Comparison of ENCODE assay signal across 9 cellular contexts in genomic region chr12:119594772-119595445, GRCh38. TPM values are rescaled to one million over a fixed set of nuclear protein-coding genes. Genes with fewer than 3 reads are reported as not detected.
DNase-seq lines count a peak whose midpoint lies in the region; ATAC-seq and TF ChIP-seq lines count a peak whose summit lies in the region.
"Had no signal": no experiment of that assay in that cellular context is flagged by ENCODE, and none has a peak within 500 bp of the region (broad histone marks: within the 10 kb centered on the region; RNA-seq: fewer than 3 reads in every experiment).

No MANE protein-coding gene starts in this region.

- no peak overlapping the region for H2BK15ac ChIP-seq in IMR-90 (ENCODE audit: low read depth, low read length)

- H3K4me1 ChIP-seq in IMR-90 (ENCODE audit: control insufficient read depth, insufficient read depth, low read length), result no peaks in the 10 kb centered on the region

- peaks cover 6% of the 10 kb centered on the region for H3K27me3 ChIP-seq in IMR-90 (ENCODE audit: control insufficient read depth, insufficient read depth, low read length)

- no peak overlapping the region for H3K9ac ChIP-seq in IMR-90 (ENCODE audit: low read depth, low read length)

- BruUV-seq in IMR-90 (replicated peaks; lab: Mats Ljungman, UMichigan), result no TSS peak

- H3K9me3 ChIP-seq in IMR-90 (ENCODE audit: control insufficient read depth, insufficient read depth, low read length), result no peaks in the 10 kb centered on the region

- TF ChIP-seq CTCF in IMR-90 (conservative IDR thresholded peaks at IDR 0.05; ENCODE audit: low read depth, low read length), result no peak
- no peak for TF ChIP-seq CTCF in choroid plexus epithelial cell (conservative IDR thresholded peaks at IDR 0.05; ENCODE audit: low read depth, low read length)

- peaks cover 87% of the 10 kb centered on the region for H3K27me3 Mint-ChIP-seq in stimulated activated naive CD8-positive, alpha-beta T cell treated with anti-CD3 and anti-CD28 coated beads, Interleukin-15, amount 100 ng/mL, for 72 hours

- no peak overlapping the region for H2AK5ac ChIP-seq in IMR-90 (ENCODE audit: low read depth, low read length)

- H3K36me3 ChIP-seq in IMR-90 (ENCODE audit: control insufficient read depth, insufficient read depth, low read length), result no peaks in the 10 kb centered on the region

- H3K9me1 ChIP-seq in IMR-90 (ENCODE audit: insufficient read depth, low read length), result no peaks in the 10 kb centered on the region

- no peak overlapping the region for H3K14ac ChIP-seq in IMR-90 (replicated peaks; ENCODE audit: low read depth, low read length)

- DNase-seq in IMR-90, result no peak
- no peak for DNase-seq in choroid plexus epithelial cell (ENCODE audit: low read depth)
- DNase-seq in left lobe of liver (ENCODE audit: low spot score), result peak; percentile 66
- no peak for DNase-seq in stimulated activated naive CD8-positive, alpha-beta T cell treated with anti-CD3 and anti-CD28 coated beads, Interleukin-15, amount 100 ng/mL, for 72 hours
- DNase-seq in GDM1 (lab: John Stamatoyannopoulos, UW), result no peak
- DNase-seq in NCI-H128 (lab: John Stamatoyannopoulos, UW; ENCODE audit: unreplicated experiment), result no peak
- DNase-seq in NCI-H2081 (lab: John Stamatoyannopoulos, UW), result no peak
- DNase-seq: NCI-H1694 treated with DMSO at 0.1 percent for 48 hours had no signal

- no peak overlapping the region for H2BK5ac ChIP-seq in IMR-90 (ENCODE audit: low read depth, low read length, poor library complexity, severe bottlenecking)

- H4K20me1 ChIP-seq in IMR-90 (ENCODE audit: insufficient read depth, low read length), result no peaks in the 10 kb centered on the region

- peak overlapping the region; percentile 24 to 56 for H3K4me3 Mint-ChIP-seq in stimulated activated naive CD8-positive, alpha-beta T cell treated with anti-CD3 and anti-CD28 coated beads, Interleukin-15, amount 100 ng/mL, for 72 hours

- TF ChIP-seq POLR2A in IMR-90 (IDR thresholded peaks at IDR 0.05; ENCODE audit: low read depth, low read length), result no peak

- in situ Hi-C loops in IMR-90 (cut with MboI; ENCODE audit: low sequenced_read_pairs), result no loop called here

- no peak overlapping the region for H3K4me2 ChIP-seq in IMR-90 (ENCODE audit: low read depth, low read length)

- peak overlapping the region; percentile 24 for H2AK9ac ChIP-seq in IMR-90 (replicated peaks; ENCODE audit: low read depth, low read length, poor library complexity)

- POLR2A ChIA-PET in IMR-90 (lab: Charles Lee; ENCODE audit: unreplicated experiment), result no interaction called here

- no peak overlapping the region for H3K56ac ChIP-seq in IMR-90 (ENCODE audit: extremely low read depth, insufficient read depth, low read length)

- H3K4me3 ChIP-seq in IMR-90 (ENCODE audit: insufficient read depth, low read depth, low read length) (no peak overlapping the region), choroid plexus epithelial cell (ENCODE audit: low read depth, low read length) (peak overlapping the region; percentile 41)

- no peaks in the 10 kb centered on the region for H3K9me3 Mint-ChIP-seq in stimulated activated naive CD8-positive, alpha-beta T cell treated with anti-CD3 and anti-CD28 coated beads, Interleukin-15, amount 100 ng/mL, for 72 hours

- H3K27ac ChIP-seq in IMR-90 (ENCODE audit: insufficient read depth, low read length), result no peak overlapping the region

- dilution Hi-C loops in IMR-90 (cut with HindIII; ENCODE audit: low sequenced_read_pairs, unreplicated experiment), result no loop called here

- no peak overlapping the region for H3K23ac ChIP-seq in IMR-90 (ENCODE audit: low read depth, low read length)

- CTCF ChIA-PET in IMR-90 (lab: Yijun Ruan, JAX), result no interaction called here

- 0 out of 2 replicates have a peak, but pooled peaks have one; percentile 14 for ATAC-seq in IMR-90 (ENCODE audit: low read depth)
- peak; percentile 86 for ATAC-seq in left lobe of liver
- ATAC-seq in stimulated activated naive CD8-positive, alpha-beta T cell treated with anti-CD3 and anti-CD28 coated beads, Interleukin-15, amount 100 ng/mL, for 72 hours, result no peak
- ATAC-seq in GM19023 (IDR thresholded peaks at IDR 0.05; ENCODE audit: unreplicated experiment), result no peak

- H4K5ac ChIP-seq in IMR-90 (ENCODE audit: low read depth, low read length), result no peak overlapping the region

- H3K4ac ChIP-seq in IMR-90 (ENCODE audit: low read depth, low read length), result no peak overlapping the region

- H2BK20ac ChIP-seq in IMR-90 (ENCODE audit: low read depth, low read length), result no peak overlapping the region

- no peak overlapping the region for H3K18ac ChIP-seq in IMR-90 (ENCODE audit: low read depth, low read length)

- H3K4me1 Mint-ChIP-seq in stimulated activated naive CD8-positive, alpha-beta T cell treated with anti-CD3 and anti-CD28 coated beads, Interleukin-15, amount 100 ng/mL, for 72 hours, result peaks cover 26% of the 10 kb centered on the region

- H4K8ac ChIP-seq in IMR-90 (ENCODE audit: low read depth in 2 of 2, low read length in 2 of 2), result no peak overlapping the region

- peak overlapping the region; percentile 32 for H2AFZ ChIP-seq in IMR-90 (replicated peaks; ENCODE audit: low read length, poor library complexity)

- no peak overlapping the region for H2BK120ac ChIP-seq in IMR-90 (ENCODE audit: low read depth, low read length)

- no peaks in the 10 kb centered on the region for H3K79me1 ChIP-seq in IMR-90 (ENCODE audit: low read depth in 1 of 2, low read length in 2 of 2)

- no peak overlapping the region for H3K27ac Mint-ChIP-seq in stimulated activated naive CD8-positive, alpha-beta T cell treated with anti-CD3 and anti-CD28 coated beads, Interleukin-15, amount 100 ng/mL, for 72 hours

- TF ChIP-seq RAD21 in IMR-90 (IDR thresholded peaks at IDR 0.05; ENCODE audit: low read length), result no peak

- no peak overlapping the region for H4K91ac ChIP-seq in IMR-90 (ENCODE audit: insufficient read depth, low read depth, low read length)

- intact Hi-C loops in IMR-90 (cut with micrococcal nuclease), result no loop called here

- 1% methylated on average over 30 of the region's 49 CpGs; no CpG with 5 or more reads in 1 of the 2 experiments for WGBS in IMR-90 (ENCODE audit: extremely low coverage in 2 of 2, insufficient read length in 1 of 2), 2 experiments

TF ChIP-seq in IMR-90, 13 proteins besides CTCF, POLR2A, EP300 and RAD21:
- TF ChIP-seq ELK1 (IDR thresholded peaks at IDR 0.05; ENCODE audit: borderline replicate concordance, low read depth, low read length), result no peak
- no peak for TF ChIP-seq USF2 (IDR thresholded peaks at IDR 0.05; ENCODE audit: low read depth, low read length)
- TF ChIP-seq MXI1 (IDR thresholded peaks at IDR 0.05; ENCODE audit: borderline replicate concordance, low read depth, low read length), result no peak
- no peak for TF ChIP-seq RCOR1 (IDR thresholded peaks at IDR 0.05; ENCODE audit: insufficient replicate concordance, low read length)
- no peak for TF ChIP-seq MAFK (IDR thresholded peaks at IDR 0.05; ENCODE audit: low read depth, low read length)
- no peak for TF ChIP-seq MAZ (IDR thresholded peaks at IDR 0.05; ENCODE audit: borderline replicate concordance, low read depth, low read length)
- no peak for TF ChIP-seq CEBPB (IDR thresholded peaks at IDR 0.05; ENCODE audit: low read depth, low read length)
- TF ChIP-seq NFE2L2 (IDR thresholded peaks at IDR 0.05; ENCODE audit: low read depth, low read length), result no peak
- TF ChIP-seq BHLHE40 (IDR thresholded peaks at IDR 0.05; ENCODE audit: low read depth, low read length), result no peak
- no peak for TF ChIP-seq FOS (IDR thresholded peaks at IDR 0.05; ENCODE audit: low read depth, low read length)
- no peak for TF ChIP-seq SMC3 (IDR thresholded peaks at IDR 0.05; ENCODE audit: low read depth, low read length)
- TF ChIP-seq RFX5 (IDR thresholded peaks at IDR 0.05; ENCODE audit: low read depth, low read length), result no peak
- TF ChIP-seq CHD1 (IDR thresholded peaks at IDR 0.05; ENCODE audit: low read depth, low read length), result no peak

RNA-seq across cellular contexts. Expression of gene TMEM233, which starts 1.3 kb away (rescaled TPM):
- not detected in 2 replicates for total RNA-seq in IMR-90 (2012; rRNA removed)
- not detected in 2 replicates for polyA plus RNA-seq in IMR-90 (2012; rRNA removed)
- not detected in 2 replicates for polyA plus RNA-seq in IMR-90 (2012; cell fraction: cytosol; rRNA removed)
- polyA plus RNA-seq in IMR-90 (2012; cell fraction: nucleus; rRNA removed; ENCODE audit: low replicate concordance), result not detected in 2 replicates
- 0.18 TPM for total RNA-seq in left lobe of liver

Comparison
In these comparisons a context has a peak if more than half of its experiments do, and no peak if none do; other contexts are left out.
1. ATAC-seq: peak in IMR-90 (single experiment) and left lobe of liver (single experiment); none in stimulated activated naive CD8-positive, alpha-beta T cell treated with anti-CD3 and anti-CD28 coated beads, Interleukin-15, amount 100 ng/mL, for 72 hours (single experiment) and GM19023 (single experiment).